1 cellular context compared by ENCODE assay signal in the genomic region with DNA sequence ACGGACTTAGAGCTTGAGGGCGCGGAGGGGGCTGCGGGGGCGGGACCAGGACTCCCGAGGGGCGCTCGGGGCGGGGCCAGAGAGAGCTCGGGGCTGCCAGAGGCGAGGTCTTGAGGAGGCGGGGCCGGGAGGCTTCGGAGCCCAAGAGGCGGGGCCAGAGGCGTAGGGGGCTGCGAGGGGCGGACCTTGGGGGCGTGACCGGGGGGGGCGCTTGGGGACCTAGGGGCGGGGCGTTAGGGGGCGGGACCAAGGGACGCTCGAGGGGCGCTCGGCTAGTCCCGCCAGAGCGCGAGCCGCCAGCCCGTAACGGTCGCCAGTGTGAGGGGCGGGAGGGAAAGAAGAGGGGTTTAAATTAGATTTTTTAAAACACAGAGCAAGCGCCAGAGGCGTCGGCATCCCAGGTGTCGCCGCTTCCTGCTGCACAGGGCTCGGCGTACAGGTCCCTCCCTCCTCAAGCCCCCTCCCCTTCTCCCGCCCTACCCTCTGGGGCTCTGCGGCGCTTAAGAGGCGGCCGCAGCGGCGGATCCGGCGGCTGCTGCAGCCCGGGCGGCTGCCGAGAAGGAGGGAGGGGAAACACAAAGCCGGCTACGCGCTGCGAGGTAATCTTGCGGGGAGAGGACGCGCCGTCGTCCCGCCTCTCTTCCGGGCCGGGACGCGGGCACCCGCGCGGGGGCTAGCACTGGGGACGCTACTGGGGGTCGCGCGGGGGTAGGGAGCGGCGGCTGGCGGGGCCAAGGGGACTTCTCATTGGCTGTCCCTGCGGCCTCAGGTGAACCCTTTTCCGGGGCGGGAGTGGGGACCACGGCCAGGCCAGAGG.
TF ChIP-seq lines count a peak whose summit lies in the region.

A gene with protein sequence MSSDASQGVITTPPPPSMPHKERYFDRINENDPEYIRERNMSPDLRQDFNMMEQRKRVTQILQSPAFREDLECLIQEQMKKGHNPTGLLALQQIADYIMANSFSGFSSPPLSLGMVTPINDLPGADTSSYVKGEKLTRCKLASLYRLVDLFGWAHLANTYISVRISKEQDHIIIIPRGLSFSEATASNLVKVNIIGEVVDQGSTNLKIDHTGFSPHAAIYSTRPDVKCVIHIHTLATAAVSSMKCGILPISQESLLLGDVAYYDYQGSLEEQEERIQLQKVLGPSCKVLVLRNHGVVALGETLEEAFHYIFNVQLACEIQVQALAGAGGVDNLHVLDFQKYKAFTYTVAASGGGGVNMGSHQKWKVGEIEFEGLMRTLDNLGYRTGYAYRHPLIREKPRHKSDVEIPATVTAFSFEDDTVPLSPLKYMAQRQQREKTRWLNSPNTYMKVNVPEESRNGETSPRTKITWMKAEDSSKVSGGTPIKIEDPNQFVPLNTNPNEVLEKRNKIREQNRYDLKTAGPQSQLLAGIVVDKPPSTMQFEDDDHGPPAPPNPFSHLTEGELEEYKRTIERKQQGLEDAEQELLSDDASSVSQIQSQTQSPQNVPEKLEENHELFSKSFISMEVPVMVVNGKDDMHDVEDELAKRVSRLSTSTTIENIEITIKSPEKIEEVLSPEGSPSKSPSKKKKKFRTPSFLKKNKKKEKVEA (plus strand): TSS at position 284 of the 817 bp plus-strand sequence. CDS start 92,670 bp downstream, outside the sequence.

TF ChIP-seq in WTC11, 78 proteins besides CTCF, POLR2A, EP300 and RAD21 (continued from another document):
- TF ChIP-seq, protein P1, sequence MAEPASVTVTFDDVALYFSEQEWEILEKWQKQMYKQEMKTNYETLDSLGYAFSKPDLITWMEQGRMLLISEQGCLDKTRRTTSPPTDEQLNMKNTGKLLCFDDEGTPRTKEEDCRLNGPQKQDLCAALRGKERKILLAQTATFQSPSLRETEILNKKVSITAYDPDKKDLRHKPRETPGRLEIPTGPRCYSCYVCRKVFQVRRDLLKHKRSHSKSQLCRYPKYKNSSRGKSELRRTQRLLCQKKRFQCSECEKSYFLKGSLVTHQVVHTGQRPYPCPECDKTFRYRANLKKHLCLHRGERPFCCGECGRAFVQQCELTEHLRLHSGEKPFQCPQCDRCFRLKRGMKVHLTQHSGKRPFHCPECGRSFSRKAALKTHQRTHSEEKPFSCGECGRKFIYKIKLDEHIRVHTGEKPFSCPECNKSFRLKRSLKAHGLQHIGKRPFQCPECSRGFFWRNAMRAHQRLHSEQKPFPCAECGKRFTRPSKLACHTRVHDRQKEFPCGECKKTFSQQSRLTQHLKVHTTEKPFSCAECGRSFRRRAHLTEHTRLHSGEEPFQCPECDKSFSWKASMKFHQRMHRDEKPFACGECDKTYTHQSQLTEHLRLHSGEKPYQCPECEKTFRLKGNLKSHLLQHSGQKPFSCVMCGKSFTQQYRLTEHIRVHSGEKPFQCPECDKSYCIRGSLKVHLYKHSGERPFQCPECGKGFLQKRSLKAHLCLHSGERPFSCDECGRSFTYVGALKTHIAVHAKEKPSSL (CRISPR knock-in tag; conservative IDR thresholded peaks at IDR 0.05) = no peak
